In genomic region chr19:49609499-49610092, GRCh38 we compare ENCODE assay signal across 20 cellular contexts.
"Had no signal": no experiment of that assay in that cellular context is flagged by ENCODE, and none has a peak within 500 bp of the region (broad histone marks: within the 10 kb centered on the region; RNA-seq: fewer than 3 reads in every experiment).

No MANE protein-coding gene starts in this region.

- FAIRE-seq: small intestine had no signal

- H3K4me3 ChIP-seq: esophagus muscularis mucosa, gastrocnemius medialis, mucosa of descending colon, right atrium auricular region, testis, tibial nerve had no signal

- ATAC-seq: effector memory CD8-positive, alpha-beta T cell; gastrocnemius medialis; left lobe of liver; mucosa of descending colon; naive thymus-derived CD8-positive, alpha-beta T cell; stimulated activated memory B cell treated with anti-CD40 and anti-IgM and Interleukin-4, amounts not matched to agents 10 μg/mL and 1 μg/mL and 100 μg/mL, for 72 hours had no signal

- H3K9me3 ChIP-seq: esophagus muscularis mucosa, gastrocnemius medialis, mucosa of descending colon, right atrium auricular region, testis, tibial nerve had no signal

- H3K4me3 Mint-ChIP-seq: effector memory CD8-positive, alpha-beta T cell; naive thymus-derived CD8-positive, alpha-beta T cell; neural crest cell; stimulated activated memory B cell treated with anti-CD40 and anti-IgM and Interleukin-4, amounts not matched to agents 10 μg/mL and 1 μg/mL and 100 μg/mL, for 72 hours; stimulated activated naive CD8-positive, alpha-beta T cell treated with anti-CD3 and anti-CD28 coated beads, Interleukin-15, Interleukin-2, amounts not matched to agents 100 ng/mL and 50 ng/mL, for 24 hours had no signal

- H3K9me3 Mint-ChIP-seq: effector memory CD8-positive, alpha-beta T cell; naive thymus-derived CD8-positive, alpha-beta T cell; neural crest cell; stimulated activated memory B cell treated with anti-CD40 and anti-IgM and Interleukin-4, amounts not matched to agents 10 μg/mL and 1 μg/mL and 100 μg/mL, for 72 hours; stimulated activated naive CD8-positive, alpha-beta T cell treated with anti-CD3 and anti-CD28 coated beads, Interleukin-15, Interleukin-2, amounts not matched to agents 100 ng/mL and 50 ng/mL, for 24 hours had no signal

- H3K27me3 ChIP-seq: esophagus muscularis mucosa, gastrocnemius medialis, right atrium auricular region, testis, tibial nerve had no signal

- H3K4me1 ChIP-seq: testis had no signal

- H3K27ac Mint-ChIP-seq: effector memory CD8-positive, alpha-beta T cell; stimulated activated memory B cell treated with anti-CD40 and anti-IgM and Interleukin-4, amounts not matched to agents 10 μg/mL and 1 μg/mL and 100 μg/mL, for 72 hours; stimulated activated naive CD8-positive, alpha-beta T cell treated with anti-CD3 and anti-CD28 coated beads, Interleukin-15, Interleukin-2, amounts not matched to agents 100 ng/mL and 50 ng/mL, for 24 hours had no signal

- DNase-seq: effector memory CD8-positive, alpha-beta T cell; gastrocnemius medialis; glutamatergic neuron; islet precursor cell; mammary epithelial cell; mucosa of descending colon; naive thymus-derived CD8-positive, alpha-beta T cell; posterior cingulate gyrus; small intestine; stimulated activated CD4-positive, alpha-beta T cell treated with anti-CD3 and anti-CD28 coated beads, Interleukin-12 subunit alpha, Interleukin-12 subunit beta, amount 100 ng/mL, for 4 hours; stimulated activated CD8-positive, alpha-beta memory T cell treated with anti-CD3 and anti-CD28 coated beads, Interleukin-4, amount 100 ng/mL, for 48 hours; testis had no signal

- H3K27me3 Mint-ChIP-seq: effector memory CD8-positive, alpha-beta T cell; naive thymus-derived CD8-positive, alpha-beta T cell; stimulated activated memory B cell treated with anti-CD40 and anti-IgM and Interleukin-4, amounts not matched to agents 10 μg/mL and 1 μg/mL and 100 μg/mL, for 72 hours; stimulated activated naive CD8-positive, alpha-beta T cell treated with anti-CD3 and anti-CD28 coated beads, Interleukin-15, Interleukin-2, amounts not matched to agents 100 ng/mL and 50 ng/mL, for 24 hours had no signal

- H3K27ac ChIP-seq: epithelial cell of prostate, esophagus muscularis mucosa, gastrocnemius medialis, right atrium auricular region, testis, tibial nerve had no signal
